In the genomic region with DNA sequence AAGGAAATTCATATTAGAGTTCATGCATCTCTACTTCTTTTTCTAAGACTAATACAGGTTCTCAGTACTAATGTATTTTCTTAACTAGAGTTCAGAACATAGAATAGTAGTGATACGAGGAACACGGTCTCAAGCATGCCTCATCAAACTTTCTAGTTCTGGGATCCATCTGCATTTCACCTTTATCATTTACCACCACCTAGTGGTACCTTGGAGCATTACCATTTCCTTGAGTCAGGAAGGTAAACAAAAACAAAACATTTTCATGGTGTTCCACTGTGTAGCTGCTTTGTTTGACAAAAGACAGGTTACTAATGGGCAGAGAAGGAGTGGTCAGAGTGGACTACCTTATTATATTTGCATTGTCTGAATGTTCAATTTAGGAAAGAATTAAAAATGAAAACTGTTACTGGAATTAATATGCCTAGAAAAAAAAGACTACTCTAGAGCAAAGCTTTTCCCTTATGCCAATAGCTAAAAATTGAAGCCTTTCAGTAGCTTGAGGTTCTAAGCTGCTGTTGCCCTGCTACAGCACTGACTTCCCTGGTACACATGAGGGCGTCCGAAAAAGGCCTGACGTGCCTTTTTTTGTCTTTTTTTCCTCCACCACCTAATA, we compare ENCODE assay signal across 8 cellular contexts. TPM values are rescaled to one million over a fixed set of nuclear protein-coding genes. Genes with fewer than 3 reads are reported as not detected.
A peak's percentile ranks its signal among the peaks of the same experiment; 100 is the strongest.
DNase-seq lines count a peak whose midpoint lies in the region; ATAC-seq, FAIRE-seq and TF ChIP-seq lines count a peak whose summit lies in the region.

No MANE protein-coding gene starts in this region.

- H3K27me3 Mint-ChIP-seq in CD4-positive, CD25-positive, alpha-beta regulatory T cell: no peaks in the 10 kb centered on the region

- TF ChIP-seq POLR2A in breast epithelium (IDR thresholded peaks at IDR 0.05): no peak

- H3K27ac ChIP-seq in CD4-positive, CD25-positive, alpha-beta regulatory T cell (ENCODE audit: insufficient read depth, low read length, poor library complexity, severe bottlenecking): no peak overlapping the region
- H3K27ac ChIP-seq in breast epithelium: no peak overlapping the region
- H3K27ac ChIP-seq in kidney (ENCODE audit: low read depth in 2 of 2, low read length in 2 of 2): no peak overlapping the region

- TF ChIP-seq CTCF in breast epithelium (IDR thresholded peaks at IDR 0.05): peak; percentile 83 to 88 (median 86)
- peak; percentile 93 for TF ChIP-seq CTCF in kidney (IDR thresholded peaks at IDR 0.05; ENCODE audit: borderline replicate concordance, extremely low read depth, insufficient read depth)

- peaks cover 6 to 18% (median 8%) of the 10 kb centered on the region in 4 donors for H3K4me1 Mint-ChIP-seq in CD4-positive, CD25-positive, alpha-beta regulatory T cell

- intact Hi-C loops in breast epithelium (cut with DNase I; ENCODE audit: low total_unique reads): loop anchor here (5.0 kb wide), 1 partner anchor 115 kb away; no protein-coding TSS in a partner anchor
- intact Hi-C loops in kidney (cut with DNase I): loop anchor here (10.0 kb wide), 1 partner anchor 118 kb away; no protein-coding TSS in a partner anchor

- H3K9ac ChIP-seq in kidney (ENCODE audit: low read length in 2 of 2): no peak overlapping the region

- DNase-seq in CD4-positive, CD25-positive, alpha-beta regulatory T cell: peak; percentile 20 to 73 (median 55)
- DNase-seq in HT-29 (ENCODE audit: low spot score): peak; percentile 83
- DNase-seq in NOMO-1 treated with dmso at 0.1 percent for 144 hours (lab: John Stamatoyannopoulos, UW; ENCODE audit: unreplicated experiment): peak; percentile 25
- DNase-seq in breast epithelium (ENCODE audit: low spot score in 2 of 2): no peak
- DNase-seq in kidney: no peak
- peak; percentile 89 for DNase-seq in superior temporal gyrus (ENCODE audit: extremely low spot score)
- DNase-seq in activated naive CD4-positive, alpha-beta T cell treated with Interleukin-2 at 50 U/mL for 16 hours: no peak

- ATAC-seq in CD4-positive, CD25-positive, alpha-beta regulatory T cell (ENCODE audit: low read depth in 2 of 2): peak; percentile 79 to 80
- ATAC-seq in GM18907 (IDR thresholded peaks at IDR 0.05; ENCODE audit: unreplicated experiment): peak; percentile 45

- no peak overlapping the region for H3K4me3 ChIP-seq in CD4-positive, CD25-positive, alpha-beta regulatory T cell (ENCODE audit: low read depth, low read length)
- H3K4me3 ChIP-seq in breast epithelium: no peak overlapping the region
- H3K4me3 ChIP-seq in kidney (ENCODE audit: low read length in 2 of 2): no peak overlapping the region

- H3K4me1 ChIP-seq in CD4-positive, CD25-positive, alpha-beta regulatory T cell (ENCODE audit: control insufficient read depth, insufficient read depth, low read length, poor library complexity, severe bottlenecking): peaks cover 3% of the 10 kb centered on the region
- H3K4me1 ChIP-seq in breast epithelium (no peaks in the 10 kb centered on the region), kidney (ENCODE audit: control insufficient read depth in 1 of 2, insufficient read depth in 1 of 2, low read depth in 1 of 2, low read length in 2 of 2) (no peaks in the 10 kb centered on the region)

- H3K36me3 Mint-ChIP-seq in CD4-positive, CD25-positive, alpha-beta regulatory T cell: peaks cover 23% of the 10 kb centered on the region

- peak overlapping the region in 1 of 3 donors; percentile 4 for H3K27ac Mint-ChIP-seq in CD4-positive, CD25-positive, alpha-beta regulatory T cell

- no peaks in the 10 kb centered on the region for H3K9me3 ChIP-seq in CD4-positive, CD25-positive, alpha-beta regulatory T cell (ENCODE audit: control insufficient read depth in 2 of 2, low read length in 2 of 2)
- H3K9me3 ChIP-seq in breast epithelium (no peaks in the 10 kb centered on the region), kidney (ENCODE audit: control insufficient read depth in 1 of 2, low read length in 2 of 2) (no peaks in the 10 kb centered on the region)

- no peak overlapping the region for H3K4me3 Mint-ChIP-seq in CD4-positive, CD25-positive, alpha-beta regulatory T cell

- FAIRE-seq in kidney (lab: Jason Lieb, UNC): peak; percentile 94

- H3K27me3 ChIP-seq in CD4-positive, CD25-positive, alpha-beta regulatory T cell (ENCODE audit: control insufficient read depth, insufficient read depth, low read length): no peaks in the 10 kb centered on the region
- H3K27me3 ChIP-seq in breast epithelium: no peaks in the 10 kb centered on the region

- H3K9me3 Mint-ChIP-seq in CD4-positive, CD25-positive, alpha-beta regulatory T cell: no peaks in the 10 kb centered on the region

- peaks cover 26% of the 10 kb centered on the region for H3K36me3 ChIP-seq in CD4-positive, CD25-positive, alpha-beta regulatory T cell (ENCODE audit: control insufficient read depth, insufficient read depth, low read length)
- H3K36me3 ChIP-seq in breast epithelium (no peaks in the 10 kb centered on the region), kidney (ENCODE audit: control insufficient read depth in 1 of 2, insufficient read depth in 2 of 2, low read length in 2 of 2) (peaks cover 15 to 31% of the 10 kb centered on the region in 2 donors)

RNA-seq across cellular contexts. Expression of gene STARD3NL, which starts 44.5 kb away (rescaled TPM):
- 13.1 TPM for total RNA-seq in CD4-positive, CD25-positive, alpha-beta regulatory T cell
- polyA plus RNA-seq in CD4-positive, CD25-positive, alpha-beta regulatory T cell: 10 to 100 TPM; 28.4 to 33.8 (median 31.4) TPM
- 25.5 and 25.8 TPM in 2 replicates for total RNA-seq in HT-29 (2014; rRNA removed; shearing (Covaris generic))
- total RNA-seq in breast epithelium (10 to 100 TPM; 36.8 to 42.9 (median 42.6) TPM), kidney (41.0 TPM)
- polyA plus RNA-seq in kidney (ENCODE audit: insufficient read depth, low read depth, low replicate concordance): 47.9 TPM

Comparison
In these comparisons a context has a peak if more than half of its experiments do, and no peak if none do; other contexts are left out.
1. DNase-seq: peak in CD4-positive, CD25-positive, alpha-beta regulatory T cell (3 of 3), HT-29 (single experiment), NOMO-1 treated with dmso at 0.1 percent for 144 hours (single experiment) and superior temporal gyrus (single experiment); none in breast epithelium (0 of 2), kidney (single experiment) and activated naive CD4-positive, alpha-beta T cell treated with Interleukin-2 at 50 U/mL for 16 hours (single experiment).